Comparison of ENCODE assay signal across 1 cellular context in the genomic region with DNA sequence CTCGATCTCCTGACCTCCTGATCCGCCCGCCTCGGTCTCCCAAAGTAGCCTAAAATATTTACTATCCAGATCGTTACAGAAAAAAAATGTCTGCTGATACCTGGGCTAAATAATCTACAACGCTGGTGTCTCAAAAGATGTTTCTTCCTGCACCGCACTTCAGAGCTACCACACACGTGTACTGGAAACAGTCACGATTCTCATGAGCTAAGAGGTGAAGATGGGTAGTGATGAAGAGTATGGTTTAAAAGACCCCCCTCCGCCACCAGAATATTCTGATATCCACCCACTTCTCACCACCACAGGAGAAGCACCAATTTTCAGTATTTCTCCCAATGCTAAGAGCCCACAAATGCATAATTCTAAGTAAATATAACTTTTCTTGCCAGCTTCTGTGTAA.
TF ChIP-seq lines count a peak whose summit lies in the region.

No MANE protein-coding gene starts in this region.

TF ChIP-seq in IMR-90, 13 proteins besides CTCF, POLR2A, EP300 and RAD21 (continued from another document):
- no peak for TF ChIP-seq CEBPB (IDR thresholded peaks at IDR 0.05; ENCODE audit: low read depth, low read length)
- TF ChIP-seq FOS (IDR thresholded peaks at IDR 0.05; ENCODE audit: low read depth, low read length): no peak
- no peak for TF ChIP-seq CHD1 (IDR thresholded peaks at IDR 0.05; ENCODE audit: low read depth, low read length)
